ENCODE assay signal across 8 cellular contexts in genomic region chr9:112819635-112820496, GRCh38.
DNase-seq lines count a peak whose midpoint lies in the region; ATAC-seq and TF ChIP-seq lines count a peak whose summit lies in the region.

No MANE protein-coding gene starts in this region.

- H3K36me3 ChIP-seq in breast epithelium (no peaks in the 10 kb centered on the region), upper lobe of right lung (peaks cover 13% of the 10 kb centered on the region)

- intact Hi-C loops in breast epithelium (cut with DNase I; ENCODE audit: low total_unique reads) (no loop called here), upper lobe of right lung (cut with DNase I) (no loop called here)

- DNase-seq in A172 (ENCODE audit: low spot score) (peak; percentile 72), GM04504 (ENCODE audit: low read depth) (peak; percentile 46), NCI-H524 (lab: John Stamatoyannopoulos, UW) (peak; percentile 41 to 70), breast epithelium (ENCODE audit: low spot score in 2 of 2) (no peak), kidney tubule cell (ENCODE audit: low spot score) (peak; percentile 81), upper lobe of right lung (no peak), NCI-H128 (lab: John Stamatoyannopoulos, UW; ENCODE audit: unreplicated experiment) (no peak)

- no peaks in the 10 kb centered on the region for H3K27me3 ChIP-seq in breast epithelium
- H3K27me3 ChIP-seq in upper lobe of right lung, result no peaks in the 10 kb centered on the region

- TF ChIP-seq CTCF in breast epithelium (IDR thresholded peaks at IDR 0.05) (peak in 2 of 3 donors; percentile 48 to 57), upper lobe of right lung (IDR thresholded peaks at IDR 0.05) (peak; percentile 67)

- H3K4me3 ChIP-seq in breast epithelium, result no peak overlapping the region
- H3K4me3 ChIP-seq in upper lobe of right lung, result no peak overlapping the region

- H3K9me3 ChIP-seq in breast epithelium (no peaks in the 10 kb centered on the region), upper lobe of right lung (no peaks in the 10 kb centered on the region)

- H3K4me1 ChIP-seq in breast epithelium (no peaks in the 10 kb centered on the region), upper lobe of right lung (peaks cover 33% of the 10 kb centered on the region)

- no peak for TF ChIP-seq POLR2A in breast epithelium (IDR thresholded peaks at IDR 0.05)

- H3K27ac ChIP-seq in breast epithelium (no peak overlapping the region), upper lobe of right lung (no peak overlapping the region)

- ATAC-seq in HG03280 (IDR thresholded peaks at IDR 0.05; ENCODE audit: unreplicated experiment) (peak; percentile 68), upper lobe of right lung (peak; percentile 95)

Comparison
In these comparisons a context has a peak if more than half of its experiments do, and no peak if none do; other contexts are left out.
1. DNase-seq: peak in A172 (single experiment), GM04504 (single experiment), NCI-H524 (2 of 2) and kidney tubule cell (single experiment); none in breast epithelium (0 of 2), upper lobe of right lung (single experiment) and NCI-H128 (single experiment).